ENCODE assay signal across 1 cellular context in genomic region chr12:102950107-102950949, GRCh38.
TF ChIP-seq lines count a peak whose summit lies in the region.

No MANE protein-coding gene starts in this region.

TF ChIP-seq in HepG2, 621 proteins besides CTCF, POLR2A, EP300 and RAD21 (continued from another document and continues in another):
- peak; percentile 36; the same call in 1 of the 2 replicates for TF ChIP-seq ARID4A (CRISPR knock-in tag; IDR thresholded peaks at IDR 0.05; ENCODE audit: borderline replicate concordance)
- TF ChIP-seq TARDBP (CRISPR knock-in tag; IDR thresholded peaks at IDR 0.05) = peak; percentile 63; the same call in 1 of the 2 replicates
- TF ChIP-seq HNF4G (IDR thresholded peaks at IDR 0.05; ENCODE audit: borderline replicate concordance, low read depth, low read length) = peak; percentile 61
- TF ChIP-seq HNF4G (CRISPR knock-in tag; IDR thresholded peaks at IDR 0.05; ENCODE audit: borderline replicate concordance, low read depth) = peak; percentile 76
- TF ChIP-seq ZNF331 (CRISPR knock-in tag; IDR thresholded peaks at IDR 0.05) = 0 out of 2 replicates have a peak, but pooled peaks have one; percentile 43
- peak; percentile 72 for TF ChIP-seq USF2 (IDR thresholded peaks at IDR 0.05; ENCODE audit: low read depth, low read length)
- TF ChIP-seq USF2 (CRISPR knock-in tag; IDR thresholded peaks at IDR 0.05; ENCODE audit: borderline replicate concordance) = peak; percentile 84; the same call in 1 of the 2 replicates
- peak; percentile 40; the same call in 1 of the 2 replicates for TF ChIP-seq SMYD3 (CRISPR knock-in tag; IDR thresholded peaks at IDR 0.05)
- TF ChIP-seq DNMT1 (CRISPR knock-in tag; IDR thresholded peaks at IDR 0.05) = 0 out of 2 replicates have a peak, but pooled peaks have one; percentile 34
- TF ChIP-seq ZNF430 (CRISPR knock-in tag; IDR thresholded peaks at IDR 0.05) = 0 out of 2 replicates have a peak, but pooled peaks have one; percentile 46
- TF ChIP-seq ZNF253 (CRISPR knock-in tag; IDR thresholded peaks at IDR 0.05; ENCODE audit: borderline replicate concordance) = no peak
- peak; percentile 88 for TF ChIP-seq MLX (CRISPR knock-in tag; IDR thresholded peaks at IDR 0.05)
- peak; percentile 62; the same call in 1 of the 2 replicates for TF ChIP-seq ZNF280B (CRISPR knock-in tag; IDR thresholded peaks at IDR 0.05; ENCODE audit: borderline replicate concordance)
- TF ChIP-seq MXD1 (CRISPR knock-in tag; IDR thresholded peaks at IDR 0.05) = 0 out of 2 replicates have a peak, but pooled peaks have one; percentile 39
- no peak for TF ChIP-seq HNRNPUL1 (IDR thresholded peaks at IDR 0.05; ENCODE audit: low read depth, low read length)
- TF ChIP-seq FOXP4 (CRISPR knock-in tag; IDR thresholded peaks at IDR 0.05) = peak; percentile 35; the same call in 1 of the 2 replicates
- TF ChIP-seq GLMP (CRISPR knock-in tag; IDR thresholded peaks at IDR 0.05; ENCODE audit: borderline replicate concordance) = no peak
- peak; percentile 54; the same call in 1 of the 2 replicates for TF ChIP-seq HDAC1 (CRISPR knock-in tag; IDR thresholded peaks at IDR 0.05)
- peak; percentile 87 for TF ChIP-seq ARNTL (CRISPR knock-in tag; IDR thresholded peaks at IDR 0.05)
- TF ChIP-seq ZNF263 (CRISPR knock-in tag; IDR thresholded peaks at IDR 0.05) = 0 out of 2 replicates have a peak, but pooled peaks have one; percentile 26
- TF ChIP-seq TFDP2 (CRISPR knock-in tag; IDR thresholded peaks at IDR 0.05) = peak; percentile 43; the same call in 1 of the 2 replicates
- peak; percentile 37 for TF ChIP-seq RARA (CRISPR knock-in tag; IDR thresholded peaks at IDR 0.05)
- TF ChIP-seq RXRB (CRISPR knock-in tag; IDR thresholded peaks at IDR 0.05; ENCODE audit: borderline replicate concordance) = peak; percentile 32; the same call in 1 of the 2 replicates
- 0 out of 2 replicates have a peak, but pooled peaks have one; percentile 22 for TF ChIP-seq FOXK1 (CRISPR knock-in tag; IDR thresholded peaks at IDR 0.05; ENCODE audit: borderline replicate concordance, low read depth)
- no peak for TF ChIP-seq MAZ (IDR thresholded peaks at IDR 0.05; ENCODE audit: borderline replicate concordance, low read depth, low read length)
- 0 out of 2 replicates have a peak, but pooled peaks have one; percentile 21 for TF ChIP-seq MAZ (CRISPR knock-in tag; IDR thresholded peaks at IDR 0.05; ENCODE audit: low read depth)
- no peak for TF ChIP-seq RCOR2 (CRISPR knock-in tag; IDR thresholded peaks at IDR 0.05)
- peak; percentile 85 for TF ChIP-seq ZNF800 (CRISPR knock-in tag; IDR thresholded peaks at IDR 0.05)
- peak; percentile 76; the same call in 1 of the 2 replicates for TF ChIP-seq ESRRA (CRISPR knock-in tag; IDR thresholded peaks at IDR 0.05; ENCODE audit: low read depth)
- TF ChIP-seq ZMYM4 (CRISPR knock-in tag; IDR thresholded peaks at IDR 0.05) = peak; percentile 80
- TF ChIP-seq MIXL1 (CRISPR knock-in tag; IDR thresholded peaks at IDR 0.05) = peak; percentile 74; the same call in 1 of the 2 replicates
- TF ChIP-seq ZIK1 (CRISPR knock-in tag; IDR thresholded peaks at IDR 0.05; ENCODE audit: borderline replicate concordance, low read depth) = no peak
- TF ChIP-seq ZFP91 (CRISPR knock-in tag; IDR thresholded peaks at IDR 0.05; ENCODE audit: borderline replicate concordance) = peak; percentile 70
- TF ChIP-seq SKI (IDR thresholded peaks at IDR 0.05; ENCODE audit: partially characterized antibody) = peak; percentile 39
- TF ChIP-seq ZNF772 (CRISPR knock-in tag; IDR thresholded peaks at IDR 0.05) = 0 out of 2 replicates have a peak, but pooled peaks have one; percentile 43
- TF ChIP-seq MYC (CRISPR knock-in tag; IDR thresholded peaks at IDR 0.05; ENCODE audit: borderline replicate concordance) = peak; percentile 91
- TF ChIP-seq NONO (IDR thresholded peaks at IDR 0.05) = no peak
- peak; percentile 76 for TF ChIP-seq NONO (CRISPR knock-in tag; conservative IDR thresholded peaks at IDR 0.05)
- no peak for TF ChIP-seq ZBTB37 (CRISPR knock-in tag; IDR thresholded peaks at IDR 0.05)
- peak; percentile 45; the same call in 1 of the 2 replicates for TF ChIP-seq FOXA3 (CRISPR knock-in tag; IDR thresholded peaks at IDR 0.05)
- no peak for TF ChIP-seq SOX6 (IDR thresholded peaks at IDR 0.05)
- TF ChIP-seq SOX6 (CRISPR knock-in tag; IDR thresholded peaks at IDR 0.05) = peak; percentile 67
- TF ChIP-seq ZNF234 (CRISPR knock-in tag; conservative IDR thresholded peaks at IDR 0.05) = no peak
